Comparison of ENCODE assay signal across 8 cellular contexts in genomic region chr11:75815345-75815983, GRCh38. TPM values are rescaled to one million over a fixed set of nuclear protein-coding genes. Genes with fewer than 3 reads are reported as not detected.
A peak's percentile ranks its signal among the peaks of the same experiment; 100 is the strongest.
DNase-seq lines count a peak whose midpoint lies in the region; ATAC-seq and TF ChIP-seq lines count a peak whose summit lies in the region.

No MANE protein-coding gene starts in this region.

- DNase-seq in AG09309 (ENCODE audit: low read depth) (no peak), T-helper 2 cell (peak; percentile 22 to 59 (median 40)), colonic mucosa (peak; percentile 37), lower lobe of right lung (peak; percentile 76), NCI-H1436 treated with DMSO at 0.1 percent for 48 hours (lab: John Stamatoyannopoulos, UW) (no peak)
- peak; percentile 9 to 29 for DNase-seq in stimulated activated CD8-positive, alpha-beta memory T cell treated with anti-CD3 and anti-CD28 coated beads, Interleukin-7, amount 100 ng/mL, for 4 hours (ENCODE audit: low read depth in 2 of 2)

- intact Hi-C loops in colonic mucosa (cut with DNase I): no loop called here
- intact Hi-C loops in lower lobe of right lung (cut with DNase I): no loop called here

- H3K36me3 ChIP-seq in colonic mucosa: no peaks in the 10 kb centered on the region
- H3K36me3 ChIP-seq in lower lobe of right lung: no peaks in the 10 kb centered on the region

- H3K4me1 ChIP-seq in colonic mucosa: peaks cover 7% of the 10 kb centered on the region
- peaks cover 40% of the 10 kb centered on the region for H3K4me1 ChIP-seq in lower lobe of right lung

- H3K4me3 ChIP-seq in AG09309 (ENCODE audit: control insufficient read depth, low read depth, low read length) (peak overlapping the region; percentile 94), colonic mucosa (peak overlapping the region; percentile 84), lower lobe of right lung (peak overlapping the region; percentile 93)

- ATAC-seq in GM19035 (IDR thresholded peaks at IDR 0.05; ENCODE audit: unreplicated experiment) (peak; percentile 26), HG03439 (IDR thresholded peaks at IDR 0.05; ENCODE audit: unreplicated experiment) (peak; percentile 21), lower lobe of right lung (peak; percentile 59 to 60)

- H3K9ac ChIP-seq in colonic mucosa (ENCODE audit: low read depth in 2 of 2, low read length in 2 of 2): peak overlapping the region; percentile 94

- no peak for TF ChIP-seq CTCF in AG09309 (IDR thresholded peaks at IDR 0.05; ENCODE audit: control insufficient read depth, insufficient read depth, low read depth, low read length, missing control alignments)
- TF ChIP-seq CTCF in colonic mucosa (IDR thresholded peaks at IDR 0.05): no peak
- TF ChIP-seq CTCF in lower lobe of right lung (IDR thresholded peaks at IDR 0.05): no peak

- H3K27ac ChIP-seq in colonic mucosa (peak overlapping the region; percentile 83), lower lobe of right lung (peak overlapping the region; percentile 95)

- H3K27me3 ChIP-seq in colonic mucosa: no peaks in the 10 kb centered on the region
- no peaks in the 10 kb centered on the region for H3K27me3 ChIP-seq in lower lobe of right lung (ENCODE audit: low read depth)

- no peaks in the 10 kb centered on the region for H3K9me3 ChIP-seq in colonic mucosa
- H3K9me3 ChIP-seq in lower lobe of right lung: no peaks in the 10 kb centered on the region

RNA-seq across cellular contexts. Expression of gene UVRAG, which starts 0.5 kb away (rescaled TPM):
- total RNA-seq in colonic mucosa (10 to 100 TPM; 12.8 to 13.7 TPM), lower lobe of right lung (36.0 TPM)

RNA-seq across cellular contexts. Expression of gene DGAT2, which starts 46.9 kb away (rescaled TPM):
- 1 to 10 TPM; 3.0 to 5.9 TPM for total RNA-seq in colonic mucosa
- total RNA-seq in lower lobe of right lung: 7.4 TPM

Comparison
In these comparisons a context has a peak if more than half of its experiments do, and no peak if none do; other contexts are left out.
1. DNase-seq: peak in T-helper 2 cell (5 of 5), colonic mucosa (single experiment), lower lobe of right lung (single experiment) and stimulated activated CD8-positive, alpha-beta memory T cell treated with anti-CD3 and anti-CD28 coated beads, Interleukin-7, amount 100 ng/mL, for 4 hours (2 of 2); none in AG09309 (single experiment) and NCI-H1436 treated with DMSO at 0.1 percent for 48 hours (single experiment).
2. Peak in every context shown above with its lines, with median percentiles within 50 percentile points of each other: H3K4me3 ChIP-seq and ATAC-seq.